In the genomic region with DNA sequence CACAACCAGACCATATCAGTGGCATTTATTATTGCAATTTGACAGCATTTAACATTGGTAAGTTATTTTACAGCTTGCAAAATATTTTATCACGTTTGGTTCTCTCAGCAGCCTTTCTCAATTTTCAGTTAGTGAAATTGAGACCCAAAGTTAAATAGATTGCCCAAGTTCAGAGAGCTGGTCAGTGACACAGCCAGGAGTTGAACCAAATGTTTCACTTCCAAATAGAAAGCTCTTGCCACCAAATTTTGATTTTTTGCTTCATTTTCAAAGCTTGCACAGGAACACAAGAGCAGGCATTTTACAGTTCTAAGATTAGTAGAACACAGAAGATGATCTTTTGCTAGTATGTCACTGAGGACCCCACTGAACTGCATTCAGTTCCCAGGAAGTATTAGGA, we compare ENCODE assay signal across 1 cellular context.
TF ChIP-seq lines count a peak whose summit lies in the region.

No MANE protein-coding gene starts in this region.

TF ChIP-seq in HepG2, 621 proteins besides CTCF, POLR2A, EP300 and RAD21 (continued from another document):
- TF ChIP-seq, protein P1, sequence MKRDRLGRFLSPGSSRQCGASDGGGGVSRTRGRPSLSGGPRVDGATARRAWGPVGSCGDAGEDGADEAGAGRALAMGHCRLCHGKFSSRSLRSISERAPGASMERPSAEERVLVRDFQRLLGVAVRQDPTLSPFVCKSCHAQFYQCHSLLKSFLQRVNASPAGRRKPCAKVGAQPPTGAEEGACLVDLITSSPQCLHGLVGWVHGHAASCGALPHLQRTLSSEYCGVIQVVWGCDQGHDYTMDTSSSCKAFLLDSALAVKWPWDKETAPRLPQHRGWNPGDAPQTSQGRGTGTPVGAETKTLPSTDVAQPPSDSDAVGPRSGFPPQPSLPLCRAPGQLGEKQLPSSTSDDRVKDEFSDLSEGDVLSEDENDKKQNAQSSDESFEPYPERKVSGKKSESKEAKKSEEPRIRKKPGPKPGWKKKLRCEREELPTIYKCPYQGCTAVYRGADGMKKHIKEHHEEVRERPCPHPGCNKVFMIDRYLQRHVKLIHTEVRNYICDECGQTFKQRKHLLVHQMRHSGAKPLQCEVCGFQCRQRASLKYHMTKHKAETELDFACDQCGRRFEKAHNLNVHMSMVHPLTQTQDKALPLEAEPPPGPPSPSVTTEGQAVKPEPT (CRISPR knock-in tag; IDR thresholded peaks at IDR 0.05; ENCODE audit: low read depth), result no peak
- TF ChIP-seq NFYC (CRISPR knock-in tag; IDR thresholded peaks at IDR 0.05) (no peak), GTF2F1 (IDR thresholded peaks at IDR 0.05; ENCODE audit: low read length) (no peak), ZSCAN25 (CRISPR knock-in tag; IDR thresholded peaks at IDR 0.05) (no peak), ZFAT (CRISPR knock-in tag; conservative IDR thresholded peaks at IDR 0.05) (no peak), HOXA9 (CRISPR knock-in tag; IDR thresholded peaks at IDR 0.05; ENCODE audit: borderline replicate concordance) (no peak)
- TF ChIP-seq, protein P2, sequence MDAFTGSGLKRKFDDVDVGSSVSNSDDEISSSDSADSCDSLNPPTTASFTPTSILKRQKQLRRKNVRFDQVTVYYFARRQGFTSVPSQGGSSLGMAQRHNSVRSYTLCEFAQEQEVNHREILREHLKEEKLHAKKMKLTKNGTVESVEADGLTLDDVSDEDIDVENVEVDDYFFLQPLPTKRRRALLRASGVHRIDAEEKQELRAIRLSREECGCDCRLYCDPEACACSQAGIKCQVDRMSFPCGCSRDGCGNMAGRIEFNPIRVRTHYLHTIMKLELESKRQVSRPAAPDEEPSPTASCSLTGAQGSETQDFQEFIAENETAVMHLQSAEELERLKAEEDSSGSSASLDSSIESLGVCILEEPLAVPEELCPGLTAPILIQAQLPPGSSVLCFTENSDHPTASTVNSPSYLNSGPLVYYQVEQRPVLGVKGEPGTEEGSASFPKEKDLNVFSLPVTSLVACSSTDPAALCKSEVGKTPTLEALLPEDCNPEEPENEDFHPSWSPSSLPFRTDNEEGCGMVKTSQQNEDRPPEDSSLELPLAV (CRISPR knock-in tag; conservative IDR thresholded peaks at IDR 0.05; ENCODE audit: low read depth), result no peak
- TF ChIP-seq, protein P3, sequence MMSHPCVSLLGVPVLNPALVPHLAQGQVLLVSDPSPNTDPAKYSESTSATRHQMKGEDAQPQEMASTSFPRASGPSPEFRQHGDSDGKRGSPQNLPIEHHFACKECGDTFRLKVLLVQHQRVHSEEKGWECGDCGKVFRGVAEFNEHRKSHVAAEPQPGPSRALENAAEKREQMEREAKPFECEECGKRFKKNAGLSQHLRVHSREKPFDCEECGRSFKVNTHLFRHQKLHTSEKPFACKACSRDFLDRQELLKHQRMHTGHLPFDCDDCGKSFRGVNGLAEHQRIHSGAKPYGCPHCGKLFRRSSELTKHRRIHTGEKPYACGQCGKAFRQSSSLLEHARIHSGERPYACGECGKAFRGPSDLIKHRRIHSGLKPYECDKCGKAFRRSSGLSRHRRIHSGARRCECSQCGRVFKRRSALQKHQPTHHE (CRISPR knock-in tag; IDR thresholded peaks at IDR 0.05; ENCODE audit: borderline replicate concordance), result no peak
- TF ChIP-seq, protein P4, sequence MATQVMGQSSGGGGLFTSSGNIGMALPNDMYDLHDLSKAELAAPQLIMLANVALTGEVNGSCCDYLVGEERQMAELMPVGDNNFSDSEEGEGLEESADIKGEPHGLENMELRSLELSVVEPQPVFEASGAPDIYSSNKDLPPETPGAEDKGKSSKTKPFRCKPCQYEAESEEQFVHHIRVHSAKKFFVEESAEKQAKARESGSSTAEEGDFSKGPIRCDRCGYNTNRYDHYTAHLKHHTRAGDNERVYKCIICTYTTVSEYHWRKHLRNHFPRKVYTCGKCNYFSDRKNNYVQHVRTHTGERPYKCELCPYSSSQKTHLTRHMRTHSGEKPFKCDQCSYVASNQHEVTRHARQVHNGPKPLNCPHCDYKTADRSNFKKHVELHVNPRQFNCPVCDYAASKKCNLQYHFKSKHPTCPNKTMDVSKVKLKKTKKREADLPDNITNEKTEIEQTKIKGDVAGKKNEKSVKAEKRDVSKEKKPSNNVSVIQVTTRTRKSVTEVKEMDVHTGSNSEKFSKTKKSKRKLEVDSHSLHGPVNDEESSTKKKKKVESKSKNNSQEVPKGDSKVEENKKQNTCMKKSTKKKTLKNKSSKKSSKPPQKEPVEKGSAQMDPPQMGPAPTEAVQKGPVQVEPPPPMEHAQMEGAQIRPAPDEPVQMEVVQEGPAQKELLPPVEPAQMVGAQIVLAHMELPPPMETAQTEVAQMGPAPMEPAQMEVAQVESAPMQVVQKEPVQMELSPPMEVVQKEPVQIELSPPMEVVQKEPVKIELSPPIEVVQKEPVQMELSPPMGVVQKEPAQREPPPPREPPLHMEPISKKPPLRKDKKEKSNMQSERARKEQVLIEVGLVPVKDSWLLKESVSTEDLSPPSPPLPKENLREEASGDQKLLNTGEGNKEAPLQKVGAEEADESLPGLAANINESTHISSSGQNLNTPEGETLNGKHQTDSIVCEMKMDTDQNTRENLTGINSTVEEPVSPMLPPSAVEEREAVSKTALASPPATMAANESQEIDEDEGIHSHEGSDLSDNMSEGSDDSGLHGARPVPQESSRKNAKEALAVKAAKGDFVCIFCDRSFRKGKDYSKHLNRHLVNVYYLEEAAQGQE (IDR thresholded peaks at IDR 0.05; ENCODE audit: borderline replicate concordance in 1 of 2, low read depth in 1 of 2, low read length in 2 of 2), result no peak
